14 cellular contexts compared by ENCODE assay signal in the genomic region with DNA sequence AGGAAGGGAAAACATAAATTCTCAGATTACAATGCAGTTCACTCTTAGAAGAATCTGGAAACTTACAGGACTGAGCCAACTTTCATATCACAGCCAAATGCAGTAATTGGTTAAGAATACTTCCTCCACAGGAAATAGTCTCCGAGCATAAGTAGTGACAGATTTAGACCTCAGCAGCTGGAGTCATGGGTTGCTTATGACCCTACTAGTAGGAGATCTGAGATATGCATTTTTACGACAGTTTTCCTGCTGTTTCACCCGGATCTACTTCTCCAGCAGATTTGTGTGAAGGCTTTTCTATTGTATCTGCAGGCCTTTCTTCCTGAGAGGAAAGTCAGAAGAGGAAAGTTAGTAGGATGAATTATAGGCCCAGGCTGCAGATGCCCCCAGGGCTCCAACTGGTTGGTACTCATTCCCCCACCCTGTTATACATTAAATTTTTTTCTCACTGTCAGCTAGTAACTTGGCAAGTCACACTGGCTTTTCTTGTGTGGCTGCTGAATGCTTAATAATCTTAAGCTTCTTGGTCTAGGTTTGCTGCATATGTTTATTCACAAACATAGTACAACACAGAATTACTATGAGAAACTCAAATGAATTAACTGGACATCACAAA.
DNase-seq lines count a peak whose midpoint lies in the region; ATAC-seq, FAIRE-seq and TF ChIP-seq lines count a peak whose summit lies in the region.
"Had no signal": no experiment of that assay in that cellular context is flagged by ENCODE, and none has a peak within 500 bp of the region (broad histone marks: within the 10 kb centered on the region; RNA-seq: fewer than 3 reads in every experiment).

No MANE protein-coding gene starts in this region.

- no peaks in the 10 kb centered on the region for H3K27me3 ChIP-seq in astrocyte (ENCODE audit: insufficient read depth, low read length)
- H3K27me3 ChIP-seq: adrenal gland, vagina had no signal

- TF ChIP-seq CTCF in AG09319 (IDR thresholded peaks at IDR 0.05; ENCODE audit: low read depth, low read length) (no peak), astrocyte (IDR thresholded peaks at IDR 0.05; ENCODE audit: insufficient read depth, low read depth, low read length) (no peak)

- H3K9me3 ChIP-seq in astrocyte (ENCODE audit: insufficient read depth, low read depth, low read length), result no peaks in the 10 kb centered on the region
- H3K9me3 ChIP-seq: adrenal gland, vagina had no signal

- H3K4me1 ChIP-seq in astrocyte (ENCODE audit: insufficient read depth, low read length), result peaks cover 13% of the 10 kb centered on the region
- H3K4me1 ChIP-seq: adrenal gland, vagina had no signal

- no peaks in the 10 kb centered on the region for H3K36me3 Mint-ChIP-seq in astrocyte (ENCODE audit: low read depth, unreplicated experiment)
- H3K36me3 Mint-ChIP-seq in activated naive CD8-positive, alpha-beta T cell treated with anti-CD3 and anti-CD28 coated beads for 36 hours, result no peaks in the 10 kb centered on the region
- H3K36me3 Mint-ChIP-seq in activated naive CD8-positive, alpha-beta T cell treated with anti-CD3 and anti-CD28 coated beads, Interleukin-2, amount 50 U/mL, for 24 hours (ENCODE audit: low read depth), result no peaks in the 10 kb centered on the region

- no peak overlapping the region for H3K4me3 Mint-ChIP-seq in astrocyte (ENCODE audit: unreplicated experiment)
- no peak overlapping the region for H3K4me3 Mint-ChIP-seq in activated naive CD8-positive, alpha-beta T cell treated with anti-CD3 and anti-CD28 coated beads for 36 hours
- no peak overlapping the region for H3K4me3 Mint-ChIP-seq in activated naive CD8-positive, alpha-beta T cell treated with anti-CD3 and anti-CD28 coated beads, Interleukin-2, amount 50 U/mL, for 24 hours

- no peaks in the 10 kb centered on the region for H3K36me3 ChIP-seq in astrocyte (ENCODE audit: insufficient read depth, low read length)
- H3K36me3 ChIP-seq: adrenal gland, vagina, WERI-Rb-1 had no signal

- no peaks in the 10 kb centered on the region for H4K20me1 ChIP-seq in astrocyte (ENCODE audit: insufficient read depth, low read length)

- peak overlapping the region; percentile 61 for H2AFZ ChIP-seq in astrocyte (ENCODE audit: low read depth, low read length)

- H3K27ac Mint-ChIP-seq in astrocyte (ENCODE audit: unreplicated experiment), result peak overlapping the region; percentile 26
- H3K27ac Mint-ChIP-seq in activated naive CD8-positive, alpha-beta T cell treated with anti-CD3 and anti-CD28 coated beads for 36 hours, result no peak overlapping the region
- H3K27ac Mint-ChIP-seq in activated naive CD8-positive, alpha-beta T cell treated with anti-CD3 and anti-CD28 coated beads, Interleukin-2, amount 50 U/mL, for 24 hours, result no peak overlapping the region

- H3K27me3 Mint-ChIP-seq in astrocyte (ENCODE audit: low read depth, unreplicated experiment), result no peaks in the 10 kb centered on the region
- no peaks in the 10 kb centered on the region for H3K27me3 Mint-ChIP-seq in activated naive CD8-positive, alpha-beta T cell treated with anti-CD3 and anti-CD28 coated beads for 36 hours
- no peaks in the 10 kb centered on the region for H3K27me3 Mint-ChIP-seq in activated naive CD8-positive, alpha-beta T cell treated with anti-CD3 and anti-CD28 coated beads, Interleukin-2, amount 50 U/mL, for 24 hours

- peak; percentile 3 for DNase-seq in AG09319 (ENCODE audit: extremely low read depth, low read depth)
- peak; percentile 66 for DNase-seq in HT1080 (ENCODE audit: low read depth)
- DNase-seq in astrocyte (ENCODE audit: low read depth), result peak; percentile 82
- peak; percentile 50 for DNase-seq in kidney tubule cell (ENCODE audit: low spot score)
- DNase-seq in mucosa of gallbladder (ENCODE audit: low spot score), result no peak
- no peak for DNase-seq in activated naive CD8-positive, alpha-beta T cell treated with anti-CD3 and anti-CD28 coated beads for 36 hours
- no peak for DNase-seq in activated naive CD8-positive, alpha-beta T cell treated with anti-CD3 and anti-CD28 coated beads, Interleukin-2, amount 50 U/mL, for 24 hours
- DNase-seq: activated CD8-positive, alpha-beta memory T cell treated with anti-CD3 and anti-CD28 coated beads, Interleukin-2, amount 50 U/mL, for 48 hours; adrenal gland; Right ventricle myocardium superior; WERI-Rb-1 had no signal

- peak overlapping the region; percentile 29 for H3K4me3 ChIP-seq in astrocyte (ENCODE audit: insufficient read depth, low read depth, low read length)
- H3K4me3 ChIP-seq: adrenal gland, vagina had no signal

- ATAC-seq in HG02840 (IDR thresholded peaks at IDR 0.05; ENCODE audit: low FRiP score, unreplicated experiment), result no peak
- ATAC-seq in activated naive CD8-positive, alpha-beta T cell treated with anti-CD3 and anti-CD28 coated beads, Interleukin-2, amount 50 U/mL, for 24 hours, result no peak

- H3K79me2 ChIP-seq in astrocyte (ENCODE audit: insufficient read depth, low read length), result no peaks in the 10 kb centered on the region

- H3K9me3 Mint-ChIP-seq in astrocyte (ENCODE audit: unreplicated experiment), result peaks cover 3% of the 10 kb centered on the region
- peaks cover 6% of the 10 kb centered on the region for H3K9me3 Mint-ChIP-seq in activated naive CD8-positive, alpha-beta T cell treated with anti-CD3 and anti-CD28 coated beads for 36 hours
- peaks cover 26% of the 10 kb centered on the region for H3K9me3 Mint-ChIP-seq in activated naive CD8-positive, alpha-beta T cell treated with anti-CD3 and anti-CD28 coated beads, Interleukin-2, amount 50 U/mL, for 24 hours

- peaks cover 14% of the 10 kb centered on the region for H3K4me1 Mint-ChIP-seq in astrocyte (ENCODE audit: low read depth, unreplicated experiment)
- H3K4me1 Mint-ChIP-seq in activated naive CD8-positive, alpha-beta T cell treated with anti-CD3 and anti-CD28 coated beads for 36 hours, result no peaks in the 10 kb centered on the region
- no peaks in the 10 kb centered on the region for H3K4me1 Mint-ChIP-seq in activated naive CD8-positive, alpha-beta T cell treated with anti-CD3 and anti-CD28 coated beads, Interleukin-2, amount 50 U/mL, for 24 hours

- peak; percentile 76 for FAIRE-seq in astrocyte (lab: Jason Lieb, UNC)

- H3K27ac ChIP-seq in astrocyte (ENCODE audit: low read depth, low read length), result peak overlapping the region; percentile 28
- H3K27ac ChIP-seq: adrenal gland, HL-60, vagina, WERI-Rb-1 had no signal

- peak overlapping the region; percentile 72 for H3K4me2 ChIP-seq in astrocyte (ENCODE audit: low read length)

- H3K9ac ChIP-seq in astrocyte (ENCODE audit: low read length), result no peak overlapping the region

Comparison
In these comparisons a context has a peak if more than half of its experiments do, and no peak if none do; other contexts are left out.
1. DNase-seq: peak in AG09319 (single experiment), HT1080 (single experiment), astrocyte (single experiment) and kidney tubule cell (single experiment); none in mucosa of gallbladder (single experiment), activated naive CD8-positive, alpha-beta T cell treated with anti-CD3 and anti-CD28 coated beads for 36 hours (single experiment) and activated naive CD8-positive, alpha-beta T cell treated with anti-CD3 and anti-CD28 coated beads, Interleukin-2, amount 50 U/mL, for 24 hours (single experiment).